ENCODE assay signal across 22 cellular contexts in genomic region chr15:50825946-50826345, GRCh38.
"Had no signal": no experiment of that assay in that cellular context is flagged by ENCODE, and none has a peak within 500 bp of the region (broad histone marks: within the 10 kb centered on the region; RNA-seq: fewer than 3 reads in every experiment).

No MANE protein-coding gene starts in this region.

- H3K4me3 Mint-ChIP-seq: activated CD4-positive, alpha-beta memory T cell treated with anti-CD3 and anti-CD28 coated beads for 36 hours; activated naive CD8-positive, alpha-beta T cell treated with anti-CD3 and anti-CD28 coated beads, Interleukin-2, amount 50 U/mL, for 24 hours; activated T-cell treated with anti-CD3 and anti-CD28 coated beads, Interleukin-2, amount 50 U/mL, for 72 hours; memory B cell; naive thymus-derived CD8-positive, alpha-beta T cell; neural progenitor cell; T-helper 17 cell; type B pancreatic cell had no signal

- DNase-seq: activated CD4-positive, alpha-beta memory T cell treated with anti-CD3 and anti-CD28 coated beads for 36 hours; activated CD4-positive, alpha-beta T cell treated with anti-CD3 and anti-CD28 coated beads for 4 hours; activated CD4-positive, CD25-positive, alpha-beta regulatory T cell; activated effector memory CD4-positive, alpha-beta T cell treated with anti-CD3 and anti-CD28 coated beads, Interleukin-2, amount 50 U/mL, for 16 hours; activated naive CD4-positive, alpha-beta T cell treated with anti-CD3 and anti-CD28 coated beads, Interleukin-2, amount 50 U/mL, for 16 hours; activated naive CD8-positive, alpha-beta T cell treated with anti-CD3 and anti-CD28 coated beads, Interleukin-2, amount 50 U/mL, for 24 hours; activated T-cell treated with anti-CD3 and anti-CD28 coated beads, Interleukin-2, amount 50 U/mL, for 72 hours; body of pancreas; heart right ventricle; left colon; naive thymus-derived CD8-positive, alpha-beta T cell; spleen; stimulated activated CD4-positive, alpha-beta T cell treated with anti-CD3 and anti-CD28 coated beads, Interleukin-4, amount 100 ng/mL, for 24 hours; stimulated activated naive CD4-positive, alpha-beta T cell treated with Interleukin-2 at 50 U/mL for 16 hours; T-helper 17 cell had no signal

- H3K4me3 ChIP-seq: body of pancreas, cardiac muscle cell, heart right ventricle, neural progenitor cell, spleen, thoracic aorta had no signal

- H3K27me3 ChIP-seq: body of pancreas, cardiac muscle cell, neural progenitor cell, spleen had no signal

- H3K9me3 Mint-ChIP-seq: activated CD4-positive, alpha-beta memory T cell treated with anti-CD3 and anti-CD28 coated beads for 36 hours; activated naive CD8-positive, alpha-beta T cell treated with anti-CD3 and anti-CD28 coated beads, Interleukin-2, amount 50 U/mL, for 24 hours; activated T-cell treated with anti-CD3 and anti-CD28 coated beads, Interleukin-2, amount 50 U/mL, for 72 hours; memory B cell; naive thymus-derived CD8-positive, alpha-beta T cell; neural progenitor cell; type B pancreatic cell had no signal

- H3K27ac ChIP-seq: body of pancreas, cardiac muscle cell, epithelial cell of prostate, heart right ventricle, neural progenitor cell, spleen, thoracic aorta had no signal

- H3K4me2 ChIP-seq: neural progenitor cell had no signal

- H3K36me3 Mint-ChIP-seq: activated CD4-positive, alpha-beta memory T cell treated with anti-CD3 and anti-CD28 coated beads for 36 hours; memory B cell; naive thymus-derived CD8-positive, alpha-beta T cell; neural progenitor cell; type B pancreatic cell had no signal

- H3K9me3 ChIP-seq: body of pancreas, heart right ventricle, spleen, thoracic aorta had no signal

- H3K36me3 ChIP-seq: cardiac muscle cell, heart right ventricle, neural progenitor cell, spleen, thoracic aorta had no signal

- H3K27ac Mint-ChIP-seq: activated CD4-positive, alpha-beta memory T cell treated with anti-CD3 and anti-CD28 coated beads for 36 hours; activated naive CD8-positive, alpha-beta T cell treated with anti-CD3 and anti-CD28 coated beads, Interleukin-2, amount 50 U/mL, for 24 hours; activated T-cell treated with anti-CD3 and anti-CD28 coated beads, Interleukin-2, amount 50 U/mL, for 72 hours; memory B cell; naive thymus-derived CD8-positive, alpha-beta T cell; neural progenitor cell; T-helper 17 cell; type B pancreatic cell had no signal

- H2AFZ ChIP-seq: neural progenitor cell had no signal

- ATAC-seq: activated naive CD8-positive, alpha-beta T cell treated with anti-CD3 and anti-CD28 coated beads, Interleukin-2, amount 50 U/mL, for 24 hours; activated T-cell treated with anti-CD3 and anti-CD28 coated beads, Interleukin-2, amount 50 U/mL, for 72 hours; body of pancreas; heart right ventricle; left colon; naive thymus-derived CD8-positive, alpha-beta T cell; sciatic nerve; T-helper 17 cell had no signal

- H3K27me3 Mint-ChIP-seq: type B pancreatic cell had no signal

- H3K4me1 Mint-ChIP-seq: activated naive CD8-positive, alpha-beta T cell treated with anti-CD3 and anti-CD28 coated beads, Interleukin-2, amount 50 U/mL, for 24 hours; memory B cell; naive thymus-derived CD8-positive, alpha-beta T cell; T-helper 17 cell had no signal

- H3K4me1 ChIP-seq: neural progenitor cell, spleen had no signal

- H3K9ac ChIP-seq: neural progenitor cell had no signal
